ENCODE assay signal across 10 cellular contexts in genomic region chr14:61559641-61560201, GRCh38.
DNase-seq lines count a peak whose midpoint lies in the region; ATAC-seq and TF ChIP-seq lines count a peak whose summit lies in the region.
"Had no signal": no experiment of that assay in that cellular context is flagged by ENCODE, and none has a peak within 500 bp of the region (broad histone marks: within the 10 kb centered on the region; RNA-seq: fewer than 3 reads in every experiment).

No MANE protein-coding gene starts in this region.

- peak overlapping the region; percentile 91 for H3K9ac ChIP-seq in adipocyte (ENCODE audit: low read length)
- no peak overlapping the region for H3K9ac ChIP-seq in liver (ENCODE audit: low read depth in 1 of 2, low read length in 2 of 2)

- no peaks in the 10 kb centered on the region for H3K9me3 ChIP-seq in adipocyte (ENCODE audit: control insufficient read depth, low read length)
- H3K9me3 ChIP-seq in liver (ENCODE audit: control insufficient read depth in 4 of 4, low read length in 3 of 4): no peaks in the 10 kb centered on the region
- no peaks in the 10 kb centered on the region for H3K9me3 ChIP-seq in tibial artery
- H3K9me3 ChIP-seq: ovary had no signal

- ATAC-seq in HG03095 (IDR thresholded peaks at IDR 0.05; ENCODE audit: unreplicated experiment): no peak

- peak in 1 of 2 donors; percentile 2 for TF ChIP-seq RAD21 in liver (IDR thresholded peaks at IDR 0.05)

- no peak overlapping the region for H3K4me3 ChIP-seq in adipocyte (ENCODE audit: low read length)
- H3K4me3 ChIP-seq in liver (ENCODE audit: low read depth in 1 of 3, low read length in 3 of 3): no peak overlapping the region
- H3K4me3 ChIP-seq in tibial artery: no peak overlapping the region
- H3K4me3 ChIP-seq: ovary had no signal

- no peaks in the 10 kb centered on the region for H3K27me3 ChIP-seq in adipocyte (replicated peaks; ENCODE audit: control insufficient read depth, insufficient read depth, low read length)
- no peaks in the 10 kb centered on the region for H3K27me3 ChIP-seq in liver (ENCODE audit: control insufficient read depth in 4 of 4, insufficient read depth in 4 of 4, low read length in 3 of 4)
- H3K27me3 ChIP-seq in tibial artery: no peaks in the 10 kb centered on the region
- H3K27me3 ChIP-seq: ovary had no signal

- H3K36me3 ChIP-seq in adipocyte (ENCODE audit: control insufficient read depth, insufficient read depth, low read length, severe bottlenecking) (no peaks in the 10 kb centered on the region), liver (ENCODE audit: control insufficient read depth in 4 of 4, insufficient read depth in 3 of 4, low read depth in 1 of 4, low read length in 3 of 4) (no peaks in the 10 kb centered on the region), tibial artery (no peaks in the 10 kb centered on the region)
- H3K36me3 ChIP-seq: ovary had no signal

- DNase-seq in HT-29 (ENCODE audit: low spot score) (peak; percentile 84), adipocyte (ENCODE audit: low read depth) (no peak), tibial artery (no peak), HUDEP-2 (lab: John Stamatoyannopoulos, UW; ENCODE audit: unreplicated experiment in 76 of 76) (no peak)
- DNase-seq in stimulated activated naive CD4-positive, alpha-beta T cell treated with Interleukin-2 at 50 U/mL for 16 hours (lab: John Stamatoyannopoulos, UW): no peak
- DNase-seq: Kasumi-1, NCI-H748 treated with DMSO at 0.1 percent for 48 hours, ovary had no signal

- 80% methylated on average over 14 of the region's 14 CpGs for WGBS in liver

- intact Hi-C loops in tibial artery (cut with DNase I; ENCODE audit: low total_unique reads): no loop called here

- peaks cover 80% of the 10 kb centered on the region for H3K4me1 ChIP-seq in adipocyte (ENCODE audit: control insufficient read depth, insufficient read depth, low read length)
- peaks cover 0 to 9% (median 5%) of the 10 kb centered on the region in 4 donors for H3K4me1 ChIP-seq in liver (ENCODE audit: control insufficient read depth in 4 of 4, insufficient read depth in 4 of 4, low read length in 3 of 4)
- peaks cover 0 to 33% (median 21%) of the 10 kb centered on the region in 4 donors for H3K4me1 ChIP-seq in tibial artery

- TF ChIP-seq CTCF in liver (IDR thresholded peaks at IDR 0.05; ENCODE audit: low read depth, low read length, missing input control) (no peak), tibial artery (IDR thresholded peaks at IDR 0.05) (no peak)

- H3K27ac ChIP-seq in liver (ENCODE audit: low read depth in 1 of 2, low read length in 2 of 2) (peak overlapping the region in 1 of 2 donors; percentile 50), tibial artery (peak overlapping the region; percentile 77 to 78)
- H3K27ac ChIP-seq: ovary had no signal

TF ChIP-seq in liver, 16 proteins besides CTCF, POLR2A, EP300 and RAD21:
- TF ChIP-seq SP1 (IDR thresholded peaks at IDR 0.05) (peak; percentile 7), FOXA1 (IDR thresholded peaks at IDR 0.05) (no peak), TAF1 (conservative IDR thresholded peaks at IDR 0.05) (no peak), JUND (IDR thresholded peaks at IDR 0.05) (no peak), RXRA (IDR thresholded peaks at IDR 0.05) (no peak), NR2F2 (IDR thresholded peaks at IDR 0.05) (no peak), YY1 (IDR thresholded peaks at IDR 0.05) (peak; percentile 20), REST (IDR thresholded peaks at IDR 0.05) (no peak), HNF4A (conservative IDR thresholded peaks at IDR 0.05) (no peak)
- TF ChIP-seq, protein P1, sequence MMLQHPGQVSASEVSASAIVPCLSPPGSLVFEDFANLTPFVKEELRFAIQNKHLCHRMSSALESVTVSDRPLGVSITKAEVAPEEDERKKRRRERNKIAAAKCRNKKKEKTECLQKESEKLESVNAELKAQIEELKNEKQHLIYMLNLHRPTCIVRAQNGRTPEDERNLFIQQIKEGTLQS (IDR thresholded peaks at IDR 0.05): no peak
- TF ChIP-seq, protein P2, sequence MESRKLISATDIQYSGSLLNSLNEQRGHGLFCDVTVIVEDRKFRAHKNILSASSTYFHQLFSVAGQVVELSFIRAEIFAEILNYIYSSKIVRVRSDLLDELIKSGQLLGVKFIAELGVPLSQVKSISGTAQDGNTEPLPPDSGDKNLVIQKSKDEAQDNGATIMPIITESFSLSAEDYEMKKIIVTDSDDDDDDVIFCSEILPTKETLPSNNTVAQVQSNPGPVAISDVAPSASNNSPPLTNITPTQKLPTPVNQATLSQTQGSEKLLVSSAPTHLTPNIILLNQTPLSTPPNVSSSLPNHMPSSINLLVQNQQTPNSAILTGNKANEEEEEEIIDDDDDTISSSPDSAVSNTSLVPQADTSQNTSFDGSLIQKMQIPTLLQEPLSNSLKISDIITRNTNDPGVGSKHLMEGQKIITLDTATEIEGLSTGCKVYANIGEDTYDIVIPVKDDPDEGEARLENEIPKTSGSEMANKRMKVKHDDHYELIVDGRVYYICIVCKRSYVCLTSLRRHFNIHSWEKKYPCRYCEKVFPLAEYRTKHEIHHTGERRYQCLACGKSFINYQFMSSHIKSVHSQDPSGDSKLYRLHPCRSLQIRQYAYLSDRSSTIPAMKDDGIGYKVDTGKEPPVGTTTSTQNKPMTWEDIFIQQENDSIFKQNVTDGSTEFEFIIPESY (IDR thresholded peaks at IDR 0.05): no peak
